18 cellular contexts compared by ENCODE assay signal in genomic region chr10:1107679-1108078, GRCh38. TPM values are rescaled to one million over a fixed set of nuclear protein-coding genes. Genes with fewer than 3 reads are reported as not detected.
DNase-seq lines count a peak whose midpoint lies in the region; ATAC-seq and TF ChIP-seq lines count a peak whose summit lies in the region.
"Had no signal": no experiment of that assay in that cellular context is flagged by ENCODE, and none has a peak within 500 bp of the region (broad histone marks: within the 10 kb centered on the region; RNA-seq: fewer than 3 reads in every experiment).

No MANE protein-coding gene starts in this region.

- no peak overlapping the region for H3K4me3 ChIP-seq in Peyer's patch
- H3K4me3 ChIP-seq in dorsolateral prefrontal cortex = no peak overlapping the region
- H3K4me3 ChIP-seq: cardiac muscle cell, HAP-1, spleen, vagina had no signal

- peak; percentile 9 for DNase-seq in NCI-H187 treated with DMSO at 0.1 percent for 48 hours (lab: John Stamatoyannopoulos, UW)
- DNase-seq in NCI-H187 (lab: John Stamatoyannopoulos, UW) = no peak
- DNase-seq in DMS53 (lab: John Stamatoyannopoulos, UW) = peak; percentile 90
- peak in 2 of 3 donors; percentile 54 to 55 for DNase-seq in Peyer's patch
- no peak for DNase-seq in left lobe of liver (ENCODE audit: low spot score)
- no peak for DNase-seq in Calu3
- no peak for DNase-seq in dorsolateral prefrontal cortex
- DNase-seq: midbrain, NCI-H2107, SK-N-SH, spleen had no signal

- H3K36me3 Mint-ChIP-seq in Calu3 (ENCODE audit: insufficient read depth, unreplicated experiment) = peaks cover 17% of the 10 kb centered on the region

- no peaks in the 10 kb centered on the region for H3K9me3 Mint-ChIP-seq in Calu3 (ENCODE audit: low read depth, unreplicated experiment)
- H3K9me3 Mint-ChIP-seq: activated T-helper 2 cell treated with anti-CD3 and anti-CD28 coated beads, Interferon-gamma antibody, Interleukin-2, Interleukin-4, amounts not matched to agents 10 μg/mL and 5 μg/mL and 100 μg/mL, durations not matched to agents 14 hours and 24 hours and 36 hours; IgD-negative memory B cell had no signal

- peak overlapping the region in 1 of 4 donors; percentile 9 for H3K27ac ChIP-seq in Peyer's patch
- no peak overlapping the region for H3K27ac ChIP-seq in dorsolateral prefrontal cortex
- H3K27ac ChIP-seq: cardiac muscle cell, spleen, vagina had no signal

- H3K4me1 ChIP-seq in Peyer's patch = no peaks in the 10 kb centered on the region
- H3K4me1 ChIP-seq: HAP-1, vagina had no signal

- CTCF ChIA-PET in Calu3 (lab: Charles Lee) = no interaction called here

- intact Hi-C loops in Calu3 (cut with micrococcal nuclease; ENCODE audit: unreplicated experiment) = no loop called here
- intact Hi-C loops in dorsolateral prefrontal cortex (cut with DNase I) = loop anchor here in 1 of 2 donors (10.0 kb wide), 1 partner anchor 1937 kb away; no protein-coding TSS in a partner anchor

- no peak for TF ChIP-seq CTCF in Peyer's patch (IDR thresholded peaks at IDR 0.05)
- TF ChIP-seq CTCF in Calu3 (IDR thresholded peaks at IDR 0.05; ENCODE audit: unreplicated experiment) = no peak
- no peak for TF ChIP-seq CTCF in dorsolateral prefrontal cortex (IDR thresholded peaks at IDR 0.05 in 54 of 56, conservative IDR thresholded peaks at IDR 0.05 in 2 of 56; ENCODE audit: low read depth in 1 of 56, partially characterized antibody in 56 of 56)

- peaks cover 14% of the 10 kb centered on the region for H3K4me1 Mint-ChIP-seq in Calu3 (ENCODE audit: low read depth, unreplicated experiment)

- peaks cover 0 to 79% (median 0%) of the 10 kb centered on the region in 3 donors for H3K36me3 ChIP-seq in Peyer's patch

- H3K4me3 Mint-ChIP-seq in Calu3 (ENCODE audit: low read depth, unreplicated experiment) = no peak overlapping the region
- H3K4me3 Mint-ChIP-seq: B cell, IgD-negative memory B cell had no signal

- no peaks in the 10 kb centered on the region for H3K27me3 Mint-ChIP-seq in Calu3 (ENCODE audit: unreplicated experiment)
- H3K27me3 Mint-ChIP-seq: B cell had no signal

- BruUV-seq in Calu3 (replicated peaks; lab: Mats Ljungman, UMichigan) = no TSS peak

- H3K9me3 ChIP-seq in Peyer's patch = no peaks in the 10 kb centered on the region
- H3K9me3 ChIP-seq: HAP-1, SK-N-SH, spleen, vagina had no signal

- TF ChIP-seq POLR2A in Peyer's patch (IDR thresholded peaks at IDR 0.05) = no peak

- H3K27ac Mint-ChIP-seq in Calu3 (ENCODE audit: unreplicated experiment) = no peak overlapping the region
- H3K27ac Mint-ChIP-seq: B cell had no signal

- ATAC-seq in left lobe of liver (peak; percentile 40), HG03460 (IDR thresholded peaks at IDR 0.05; ENCODE audit: unreplicated experiment) (no peak)

- H3K27me3 ChIP-seq in Peyer's patch (no peaks in the 10 kb centered on the region), dorsolateral prefrontal cortex (no peaks in the 10 kb centered on the region)
- H3K27me3 ChIP-seq: cardiac muscle cell, spleen, vagina had no signal

RNA-seq across cellular contexts. Expression of gene WDR37, which starts 51.5 kb away (rescaled TPM):
- 10 to 100 TPM; 16.8 to 28.8 (median 22.3) TPM for total RNA-seq in Peyer's patch
- 8.5 TPM for total RNA-seq in left lobe of liver
- total RNA-seq in Calu3 (2022) = 16.1 and 17.8 TPM in 2 replicates
- 100 to 1,000 TPM in 2 of 120 experiments, 10 to 100 TPM in 118; 39.0 to 104 (median 78.6) TPM for total RNA-seq in dorsolateral prefrontal cortex

RNA-seq across cellular contexts. Expression of gene IDI1, which starts 58.8 kb away (rescaled TPM):
- total RNA-seq in Peyer's patch (10 to 100 TPM; 52.0 to 71.0 (median 60.5) TPM), left lobe of liver (22.7 TPM), Calu3 (2022) (101 and 108 TPM in 2 replicates), dorsolateral prefrontal cortex (100 to 1,000 TPM in 1 of 120 experiments, 10 to 100 TPM in 119; 35.1 to 115 (median 59.2) TPM)

Comparison
In these comparisons a context has a peak if more than half of its experiments do, and no peak if none do; other contexts are left out.
1. DNase-seq: peak in NCI-H187 treated with DMSO at 0.1 percent for 48 hours (single experiment), DMS53 (single experiment) and Peyer's patch (2 of 3); none in NCI-H187 (0 of 2), left lobe of liver (single experiment), Calu3 (single experiment) and dorsolateral prefrontal cortex (0 of 10).